1 cellular context compared by ENCODE assay signal in the genomic region with DNA sequence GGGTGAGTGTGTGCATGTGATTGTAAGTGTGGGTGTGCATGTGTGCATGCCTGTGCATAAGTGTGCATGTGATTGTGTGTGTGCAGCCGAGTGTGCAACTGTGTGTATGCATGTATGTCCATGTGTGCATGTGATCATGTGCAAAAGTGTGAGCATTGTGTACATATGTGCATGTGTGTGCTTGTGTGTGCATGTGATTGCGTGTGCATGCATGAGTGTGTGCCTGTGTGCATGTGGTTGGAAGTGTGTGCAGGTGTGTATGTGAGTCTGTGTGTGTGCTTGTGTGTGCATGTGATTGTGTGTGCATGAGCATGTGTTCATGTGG.
TF ChIP-seq lines count a peak whose summit lies in the region.

No MANE protein-coding gene starts in this region.

TF ChIP-seq in GM12878, 131 proteins besides CTCF, POLR2A, EP300 and RAD21:
- TF ChIP-seq TAF1 (IDR thresholded peaks at IDR 0.05; ENCODE audit: borderline replicate concordance, low read depth, low read length) (no peak), CHD2 (IDR thresholded peaks at IDR 0.05; ENCODE audit: borderline replicate concordance, low read depth, low read length) (no peak), YY1 (IDR thresholded peaks at IDR 0.05; ENCODE audit: low read depth, low read length) (no peak), NFYA (IDR thresholded peaks at IDR 0.05; ENCODE audit: borderline replicate concordance, low read depth, low read length) (no peak), POLR2AphosphoS2 (IDR thresholded peaks at IDR 0.05; ENCODE audit: low read depth, low read length) (no peak), ZNF274 (IDR thresholded peaks at IDR 0.05; ENCODE audit: insufficient read depth, insufficient read length) (no peak), SMAD5 (IDR thresholded peaks at IDR 0.05; ENCODE audit: low read depth) (no peak), HCFC1 (IDR thresholded peaks at IDR 0.05; ENCODE audit: low read length) (no peak), MTA2 (IDR thresholded peaks at IDR 0.05; ENCODE audit: low read depth) (no peak), ZNF622 (IDR thresholded peaks at IDR 0.05) (no peak), ZZZ3 (IDR thresholded peaks at IDR 0.05; ENCODE audit: control insufficient read depth, insufficient read length, low read depth) (no peak), RFX5 (IDR thresholded peaks at IDR 0.05; ENCODE audit: low read depth, low read length) (no peak), RBBP5 (conservative IDR thresholded peaks at IDR 0.05) (no peak), RCOR1 (conservative IDR thresholded peaks at IDR 0.05; ENCODE audit: low read depth, low read length) (no peak), RAD51 (IDR thresholded peaks at IDR 0.05) (no peak), EZH2 (IDR thresholded peaks at IDR 0.05; ENCODE audit: borderline replicate concordance, control insufficient read depth, low read depth, low read length) (no peak), NR2C2 (IDR thresholded peaks at IDR 0.05; ENCODE audit: borderline replicate concordance, control insufficient read depth, insufficient read length, low read depth) (peak; percentile 50), MYB (IDR thresholded peaks at IDR 0.05; ENCODE audit: borderline replicate concordance, low read depth, low read length) (no peak), SP1 (IDR thresholded peaks at IDR 0.05; ENCODE audit: low read depth, low read length) (no peak), ZSCAN29 (IDR thresholded peaks at IDR 0.05) (no peak), STAT1 (conservative IDR thresholded peaks at IDR 0.05) (no peak), LARP7 (IDR thresholded peaks at IDR 0.05) (no peak), BMI1 (IDR thresholded peaks at IDR 0.05; ENCODE audit: borderline replicate concordance) (no peak), NFIC (IDR thresholded peaks at IDR 0.05; ENCODE audit: low read depth, low read length) (peak; percentile 41; the same call in 1 of the 2 replicates), EED (IDR thresholded peaks at IDR 0.05; ENCODE audit: low read depth) (no peak), CREM (IDR thresholded peaks at IDR 0.05; ENCODE audit: low read depth) (no peak), IKZF1 (conservative IDR thresholded peaks at IDR 0.05) (no peak), NBN (IDR thresholded peaks at IDR 0.05) (no peak), TCF3 (IDR thresholded peaks at IDR 0.05; ENCODE audit: borderline replicate concordance, insufficient read depth, low read depth, low read length) (0 out of 2 replicates have a peak, but pooled peaks have one; percentile 17), GABPA (IDR thresholded peaks at IDR 0.05; ENCODE audit: low read depth) (no peak)
- TF ChIP-seq, protein P1, sequence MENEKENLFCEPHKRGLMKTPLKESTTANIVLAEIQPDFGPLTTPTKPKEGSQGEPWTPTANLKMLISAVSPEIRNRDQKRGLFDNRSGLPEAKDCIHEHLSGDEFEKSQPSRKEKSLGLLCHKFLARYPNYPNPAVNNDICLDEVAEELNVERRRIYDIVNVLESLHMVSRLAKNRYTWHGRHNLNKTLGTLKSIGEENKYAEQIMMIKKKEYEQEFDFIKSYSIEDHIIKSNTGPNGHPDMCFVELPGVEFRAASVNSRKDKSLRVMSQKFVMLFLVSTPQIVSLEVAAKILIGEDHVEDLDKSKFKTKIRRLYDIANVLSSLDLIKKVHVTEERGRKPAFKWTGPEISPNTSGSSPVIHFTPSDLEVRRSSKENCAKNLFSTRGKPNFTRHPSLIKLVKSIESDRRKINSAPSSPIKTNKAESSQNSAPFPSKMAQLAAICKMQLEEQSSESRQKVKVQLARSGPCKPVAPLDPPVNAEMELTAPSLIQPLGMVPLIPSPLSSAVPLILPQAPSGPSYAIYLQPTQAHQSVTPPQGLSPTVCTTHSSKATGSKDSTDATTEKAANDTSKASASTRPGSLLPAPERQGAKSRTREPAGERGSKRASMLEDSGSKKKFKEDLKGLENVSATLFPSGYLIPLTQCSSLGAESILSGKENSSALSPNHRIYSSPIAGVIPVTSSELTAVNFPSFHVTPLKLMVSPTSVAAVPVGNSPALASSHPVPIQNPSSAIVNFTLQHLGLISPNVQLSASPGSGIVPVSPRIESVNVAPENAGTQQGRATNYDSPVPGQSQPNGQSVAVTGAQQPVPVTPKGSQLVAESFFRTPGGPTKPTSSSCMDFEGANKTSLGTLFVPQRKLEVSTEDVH (IDR thresholded peaks at IDR 0.05; ENCODE audit: low read depth, partially characterized antibody): no peak
- TF ChIP-seq, protein P2, sequence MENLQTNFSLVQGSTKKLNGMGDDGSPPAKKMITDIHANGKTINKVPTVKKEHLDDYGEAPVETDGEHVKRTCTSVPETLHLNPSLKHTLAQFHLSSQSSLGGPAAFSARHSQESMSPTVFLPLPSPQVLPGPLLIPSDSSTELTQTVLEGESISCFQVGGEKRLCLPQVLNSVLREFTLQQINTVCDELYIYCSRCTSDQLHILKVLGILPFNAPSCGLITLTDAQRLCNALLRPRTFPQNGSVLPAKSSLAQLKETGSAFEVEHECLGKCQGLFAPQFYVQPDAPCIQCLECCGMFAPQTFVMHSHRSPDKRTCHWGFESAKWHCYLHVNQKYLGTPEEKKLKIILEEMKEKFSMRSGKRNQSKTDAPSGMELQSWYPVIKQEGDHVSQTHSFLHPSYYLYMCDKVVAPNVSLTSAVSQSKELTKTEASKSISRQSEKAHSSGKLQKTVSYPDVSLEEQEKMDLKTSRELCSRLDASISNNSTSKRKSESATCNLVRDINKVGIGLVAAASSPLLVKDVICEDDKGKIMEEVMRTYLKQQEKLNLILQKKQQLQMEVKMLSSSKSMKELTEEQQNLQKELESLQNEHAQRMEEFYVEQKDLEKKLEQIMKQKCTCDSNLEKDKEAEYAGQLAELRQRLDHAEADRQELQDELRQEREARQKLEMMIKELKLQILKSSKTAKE (IDR thresholded peaks at IDR 0.05; ENCODE audit: low read depth, poor library complexity, severe bottlenecking): no peak
- TF ChIP-seq, protein P3, sequence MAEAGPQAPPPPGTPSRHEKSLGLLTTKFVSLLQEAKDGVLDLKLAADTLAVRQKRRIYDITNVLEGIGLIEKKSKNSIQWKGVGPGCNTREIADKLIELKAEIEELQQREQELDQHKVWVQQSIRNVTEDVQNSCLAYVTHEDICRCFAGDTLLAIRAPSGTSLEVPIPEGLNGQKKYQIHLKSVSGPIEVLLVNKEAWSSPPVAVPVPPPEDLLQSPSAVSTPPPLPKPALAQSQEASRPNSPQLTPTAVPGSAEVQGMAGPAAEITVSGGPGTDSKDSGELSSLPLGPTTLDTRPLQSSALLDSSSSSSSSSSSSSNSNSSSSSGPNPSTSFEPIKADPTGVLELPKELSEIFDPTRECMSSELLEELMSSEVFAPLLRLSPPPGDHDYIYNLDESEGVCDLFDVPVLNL (IDR thresholded peaks at IDR 0.05; ENCODE audit: low read depth, low read length): no peak
- TF ChIP-seq, protein P4, sequence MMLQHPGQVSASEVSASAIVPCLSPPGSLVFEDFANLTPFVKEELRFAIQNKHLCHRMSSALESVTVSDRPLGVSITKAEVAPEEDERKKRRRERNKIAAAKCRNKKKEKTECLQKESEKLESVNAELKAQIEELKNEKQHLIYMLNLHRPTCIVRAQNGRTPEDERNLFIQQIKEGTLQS (IDR thresholded peaks at IDR 0.05; ENCODE audit: borderline replicate concordance, extremely low read depth, low read depth, low read length): no peak
- TF ChIP-seq, protein P5, sequence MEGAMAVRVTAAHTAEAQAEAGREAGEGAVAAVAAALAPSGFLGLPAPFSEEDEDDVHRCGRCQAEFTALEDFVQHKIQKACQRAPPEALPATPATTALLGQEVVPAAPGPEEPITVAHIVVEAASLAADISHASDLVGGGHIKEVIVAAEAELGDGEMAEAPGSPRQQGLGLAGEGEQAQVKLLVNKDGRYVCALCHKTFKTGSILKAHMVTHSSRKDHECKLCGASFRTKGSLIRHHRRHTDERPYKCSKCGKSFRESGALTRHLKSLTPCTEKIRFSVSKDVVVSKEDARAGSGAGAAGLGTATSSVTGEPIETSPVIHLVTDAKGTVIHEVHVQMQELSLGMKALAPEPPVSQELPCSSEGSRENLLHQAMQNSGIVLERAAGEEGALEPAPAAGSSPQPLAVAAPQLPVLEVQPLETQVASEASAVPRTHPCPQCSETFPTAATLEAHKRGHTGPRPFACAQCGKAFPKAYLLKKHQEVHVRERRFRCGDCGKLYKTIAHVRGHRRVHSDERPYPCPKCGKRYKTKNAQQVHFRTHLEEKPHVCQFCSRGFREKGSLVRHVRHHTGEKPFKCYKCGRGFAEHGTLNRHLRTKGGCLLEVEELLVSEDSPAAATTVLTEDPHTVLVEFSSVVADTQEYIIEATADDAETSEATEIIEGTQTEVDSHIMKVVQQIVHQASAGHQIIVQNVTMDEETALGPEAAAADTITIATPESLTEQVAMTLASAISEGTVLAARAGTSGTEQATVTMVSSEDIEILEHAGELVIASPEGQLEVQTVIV (IDR thresholded peaks at IDR 0.05; ENCODE audit: borderline replicate concordance, partially characterized antibody): no peak
- TF ChIP-seq, protein P6, sequence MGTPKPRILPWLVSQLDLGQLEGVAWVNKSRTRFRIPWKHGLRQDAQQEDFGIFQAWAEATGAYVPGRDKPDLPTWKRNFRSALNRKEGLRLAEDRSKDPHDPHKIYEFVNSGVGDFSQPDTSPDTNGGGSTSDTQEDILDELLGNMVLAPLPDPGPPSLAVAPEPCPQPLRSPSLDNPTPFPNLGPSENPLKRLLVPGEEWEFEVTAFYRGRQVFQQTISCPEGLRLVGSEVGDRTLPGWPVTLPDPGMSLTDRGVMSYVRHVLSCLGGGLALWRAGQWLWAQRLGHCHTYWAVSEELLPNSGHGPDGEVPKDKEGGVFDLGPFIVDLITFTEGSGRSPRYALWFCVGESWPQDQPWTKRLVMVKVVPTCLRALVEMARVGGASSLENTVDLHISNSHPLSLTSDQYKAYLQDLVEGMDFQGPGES (IDR thresholded peaks at IDR 0.05): no peak
- TF ChIP-seq, protein P7, sequence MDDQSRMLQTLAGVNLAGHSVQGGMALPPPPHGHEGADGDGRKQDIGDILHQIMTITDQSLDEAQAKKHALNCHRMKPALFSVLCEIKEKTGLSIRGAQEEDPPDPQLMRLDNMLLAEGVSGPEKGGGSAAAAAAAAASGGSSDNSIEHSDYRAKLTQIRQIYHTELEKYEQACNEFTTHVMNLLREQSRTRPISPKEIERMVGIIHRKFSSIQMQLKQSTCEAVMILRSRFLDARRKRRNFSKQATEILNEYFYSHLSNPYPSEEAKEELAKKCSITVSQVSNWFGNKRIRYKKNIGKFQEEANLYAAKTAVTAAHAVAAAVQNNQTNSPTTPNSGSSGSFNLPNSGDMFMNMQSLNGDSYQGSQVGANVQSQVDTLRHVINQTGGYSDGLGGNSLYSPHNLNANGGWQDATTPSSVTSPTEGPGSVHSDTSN (IDR thresholded peaks at IDR 0.05; ENCODE audit: insufficient replicate concordance, low read depth, low read length): peak; percentile 18
- TF ChIP-seq, protein P8, sequence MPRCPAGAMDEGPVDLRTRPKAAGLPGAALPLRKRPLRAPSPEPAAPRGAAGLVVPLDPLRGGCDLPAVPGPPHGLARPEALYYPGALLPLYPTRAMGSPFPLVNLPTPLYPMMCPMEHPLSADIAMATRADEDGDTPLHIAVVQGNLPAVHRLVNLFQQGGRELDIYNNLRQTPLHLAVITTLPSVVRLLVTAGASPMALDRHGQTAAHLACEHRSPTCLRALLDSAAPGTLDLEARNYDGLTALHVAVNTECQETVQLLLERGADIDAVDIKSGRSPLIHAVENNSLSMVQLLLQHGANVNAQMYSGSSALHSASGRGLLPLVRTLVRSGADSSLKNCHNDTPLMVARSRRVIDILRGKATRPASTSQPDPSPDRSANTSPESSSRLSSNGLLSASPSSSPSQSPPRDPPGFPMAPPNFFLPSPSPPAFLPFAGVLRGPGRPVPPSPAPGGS (IDR thresholded peaks at IDR 0.05; ENCODE audit: borderline replicate concordance, insufficient read depth, low read depth, low read length, poor library complexity, severe bottlenecking): peak; percentile 91
- TF ChIP-seq, protein P9, sequence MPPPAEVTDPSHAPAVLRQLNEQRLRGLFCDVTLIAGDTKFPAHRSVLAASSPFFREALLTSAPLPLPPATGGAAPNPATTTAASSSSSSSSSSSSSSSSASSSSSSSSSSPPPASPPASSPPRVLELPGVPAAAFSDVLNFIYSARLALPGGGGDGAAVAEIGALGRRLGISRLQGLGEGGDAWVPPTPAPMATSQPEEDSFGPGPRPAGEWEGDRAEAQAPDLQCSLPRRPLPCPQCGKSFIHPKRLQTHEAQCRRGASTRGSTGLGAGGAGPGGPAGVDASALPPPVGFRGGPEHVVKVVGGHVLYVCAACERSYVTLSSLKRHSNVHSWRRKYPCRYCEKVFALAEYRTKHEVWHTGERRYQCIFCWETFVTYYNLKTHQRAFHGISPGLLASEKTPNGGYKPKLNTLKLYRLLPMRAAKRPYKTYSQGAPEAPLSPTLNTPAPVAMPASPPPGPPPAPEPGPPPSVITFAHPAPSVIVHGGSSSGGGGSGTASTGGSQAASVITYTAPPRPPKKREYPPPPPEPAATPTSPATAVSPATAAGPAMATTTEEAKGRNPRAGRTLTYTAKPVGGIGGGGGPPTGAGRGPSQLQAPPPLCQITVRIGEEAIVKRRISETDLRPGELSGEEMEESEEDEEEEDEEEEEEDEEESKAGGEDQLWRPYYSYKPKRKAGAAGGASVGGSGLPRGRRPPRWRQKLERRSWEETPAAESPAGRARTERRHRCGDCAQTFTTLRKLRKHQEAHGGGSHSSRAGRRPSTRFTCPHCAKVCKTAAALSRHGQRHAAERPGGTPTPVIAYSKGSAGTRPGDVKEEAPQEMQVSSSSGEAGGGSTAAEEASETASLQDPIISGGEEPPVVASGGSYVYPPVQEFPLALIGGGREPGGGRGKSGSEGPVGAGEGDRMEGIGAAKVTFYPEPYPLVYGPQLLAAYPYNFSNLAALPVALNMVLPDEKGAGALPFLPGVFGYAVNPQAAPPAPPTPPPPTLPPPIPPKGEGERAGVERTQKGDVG (CRISPR knock-in tag; IDR thresholded peaks at IDR 0.05): no peak
- TF ChIP-seq, protein P10, sequence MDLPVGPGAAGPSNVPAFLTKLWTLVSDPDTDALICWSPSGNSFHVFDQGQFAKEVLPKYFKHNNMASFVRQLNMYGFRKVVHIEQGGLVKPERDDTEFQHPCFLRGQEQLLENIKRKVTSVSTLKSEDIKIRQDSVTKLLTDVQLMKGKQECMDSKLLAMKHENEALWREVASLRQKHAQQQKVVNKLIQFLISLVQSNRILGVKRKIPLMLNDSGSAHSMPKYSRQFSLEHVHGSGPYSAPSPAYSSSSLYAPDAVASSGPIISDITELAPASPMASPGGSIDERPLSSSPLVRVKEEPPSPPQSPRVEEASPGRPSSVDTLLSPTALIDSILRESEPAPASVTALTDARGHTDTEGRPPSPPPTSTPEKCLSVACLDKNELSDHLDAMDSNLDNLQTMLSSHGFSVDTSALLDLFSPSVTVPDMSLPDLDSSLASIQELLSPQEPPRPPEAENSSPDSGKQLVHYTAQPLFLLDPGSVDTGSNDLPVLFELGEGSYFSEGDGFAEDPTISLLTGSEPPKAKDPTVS (IDR thresholded peaks at IDR 0.05; ENCODE audit: low read depth, low read length): no peak
TF ChIP-seq in GM12878: peak in this region for 5.
